8 cellular contexts compared by ENCODE assay signal in the genomic region with DNA sequence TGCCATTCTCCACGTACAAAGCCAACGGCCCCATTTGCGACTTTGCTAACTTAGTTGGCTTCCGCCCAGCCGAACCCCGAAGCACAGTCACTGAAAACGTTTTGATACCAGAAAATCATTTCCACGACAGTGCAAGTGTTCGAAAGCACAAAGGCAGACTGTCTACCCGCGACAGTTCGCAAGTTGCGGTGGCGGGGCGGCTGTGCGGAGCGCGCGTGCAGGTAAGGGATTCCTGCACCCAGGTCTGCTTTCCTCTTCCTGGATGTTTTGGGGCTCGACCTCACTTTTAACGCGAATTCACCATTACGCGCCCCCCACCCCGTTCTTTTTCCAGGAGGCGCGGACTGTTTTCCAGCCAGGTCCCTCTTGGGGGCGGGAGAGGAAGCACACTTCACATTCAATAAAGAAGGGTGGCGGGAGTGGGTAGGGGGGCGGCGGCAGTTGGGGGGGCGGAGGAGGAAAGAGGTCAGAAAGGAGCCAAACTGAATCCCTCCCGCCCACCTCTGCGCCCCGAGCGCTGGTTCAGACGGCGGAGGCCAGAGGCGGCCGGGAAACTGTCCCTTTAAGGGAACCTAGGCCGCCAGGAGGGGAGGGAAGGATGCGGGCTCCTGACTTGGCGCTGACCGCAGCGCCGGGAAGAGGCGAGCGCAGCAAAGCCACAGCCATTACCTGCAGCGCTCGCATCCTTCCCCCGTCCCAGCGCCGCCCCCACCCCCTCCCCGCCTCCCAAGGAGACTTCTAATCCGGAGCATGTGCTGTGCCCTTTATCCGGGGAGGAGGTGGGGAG.
DNase-seq lines count a peak whose midpoint lies in the region; ATAC-seq and TF ChIP-seq lines count a peak whose summit lies in the region.

No MANE protein-coding gene starts in this region.

- H3K4me1 ChIP-seq in adrenal gland (replicated peaks in 1 of 2) (peaks cover 6 to 22% of the 10 kb centered on the region in 2 donors), right atrium auricular region (peaks cover 0 to 19% of the 10 kb centered on the region in 2 donors)

- intact Hi-C loops in adrenal gland (cut with DNase I), result loop anchor here in 1 of 2 donors (10.0 kb wide), 1 partner anchor 89 kb away; no protein-coding TSS in a partner anchor
- intact Hi-C loops in posterior cingulate gyrus (cut with DNase I), result loop anchor here (2.0 to 5.0 kb wide), 2 partner anchors 107 to 349 kb away; a partner anchor contains a TSS

- ATAC-seq in HG02610 (IDR thresholded peaks at IDR 0.05; ENCODE audit: unreplicated experiment), result no peak

- H3K36me3 ChIP-seq in adrenal gland (replicated peaks in 1 of 2) (no peaks in the 10 kb centered on the region), right atrium auricular region (no peaks in the 10 kb centered on the region)

- WGBS in adrenal gland, 4 donors, result 1% methylated on average over 39 to 56 of the region's 56 CpGs

- peak in 1 of 2 donors; percentile 25 for TF ChIP-seq POLR2A in adrenal gland (IDR thresholded peaks at IDR 0.05)

- no peaks in the 10 kb centered on the region for H3K27me3 ChIP-seq in adrenal gland
- H3K27me3 ChIP-seq in right atrium auricular region, result no peaks in the 10 kb centered on the region

- no peaks in the 10 kb centered on the region for H3K9me3 ChIP-seq in adrenal gland (replicated peaks in 1 of 3)
- H3K9me3 ChIP-seq in right atrium auricular region, result no peaks in the 10 kb centered on the region

- H3K27ac ChIP-seq in adrenal gland (peak overlapping the region in 4 of 5 donors; percentile 77 to 94 (median 88)), right atrium auricular region (peak overlapping the region; percentile 87 to 93)

- peak; percentile 4 for DNase-seq in activated CD4-positive, alpha-beta T cell treated with anti-CD3 and anti-CD28 coated beads for 48 hours
- DNase-seq in activated CD4-positive, alpha-beta T cell treated with anti-CD3 and anti-CD28 coated beads, Interleukin-2, amount 50 U/mL, for 48 hours, result no peak
- peak; percentile 42 for DNase-seq in NCI-H128 (lab: John Stamatoyannopoulos, UW; ENCODE audit: unreplicated experiment)
- peak; percentile 66 to 82 (median 74) for DNase-seq in adrenal gland
- DNase-seq in right atrium auricular region (ENCODE audit: low spot score), result no peak
- peak; percentile 43 to 94 (median 64) for DNase-seq in posterior cingulate gyrus
- DNase-seq in GF-D8 (lab: John Stamatoyannopoulos, UW), result no peak

- H3K4me3 ChIP-seq in adrenal gland, result peak overlapping the region in 3 of 4 donors; percentile 8 to 92 (median 68)
- peak overlapping the region; percentile 58 to 78 for H3K4me3 ChIP-seq in right atrium auricular region

- TF ChIP-seq CTCF in adrenal gland (IDR thresholded peaks at IDR 0.05), result peak in 5 of 6 experiments; percentile 10 to 36 (median 30)
- peak; percentile 20 to 32 for TF ChIP-seq CTCF in right atrium auricular region (IDR thresholded peaks at IDR 0.05)

Comparison
In these comparisons a context has a peak if more than half of its experiments do, and no peak if none do; other contexts are left out.
1. DNase-seq: peak in activated CD4-positive, alpha-beta T cell treated with anti-CD3 and anti-CD28 coated beads for 48 hours (single experiment), NCI-H128 (single experiment), adrenal gland (7 of 7) and posterior cingulate gyrus (10 of 10); none in activated CD4-positive, alpha-beta T cell treated with anti-CD3 and anti-CD28 coated beads, Interleukin-2, amount 50 U/mL, for 48 hours (0 of 2), right atrium auricular region (single experiment) and GF-D8 (single experiment).